ENCODE assay signal across 1 cellular context in genomic region chr2:111995148-111995547, GRCh38.
TF ChIP-seq lines count a peak whose summit lies in the region.

No MANE protein-coding gene starts in this region.

TF ChIP-seq in HepG2, 621 proteins besides CTCF, POLR2A, EP300 and RAD21 (continued from another document and continues in another):
- TF ChIP-seq SNAPC4 (CRISPR knock-in tag; IDR thresholded peaks at IDR 0.05) (no peak), MAFF (IDR thresholded peaks at IDR 0.05; ENCODE audit: low read depth, low read length) (no peak), DR1 (CRISPR knock-in tag; IDR thresholded peaks at IDR 0.05) (no peak), ZSCAN30 (CRISPR knock-in tag; IDR thresholded peaks at IDR 0.05) (no peak), ZNF12 (CRISPR knock-in tag; IDR thresholded peaks at IDR 0.05) (no peak), SNAPC5 (CRISPR knock-in tag; IDR thresholded peaks at IDR 0.05; ENCODE audit: borderline replicate concordance) (no peak), ZNF879 (CRISPR knock-in tag; IDR thresholded peaks at IDR 0.05) (no peak), IRX3 (CRISPR knock-in tag; IDR thresholded peaks at IDR 0.05; ENCODE audit: borderline replicate concordance, low read depth) (0 out of 2 replicates have a peak, but pooled peaks have one; percentile 27), MYNN (CRISPR knock-in tag; IDR thresholded peaks at IDR 0.05; ENCODE audit: low read depth) (no peak), ZSCAN12 (CRISPR knock-in tag; IDR thresholded peaks at IDR 0.05) (no peak), ZNF564 (CRISPR knock-in tag; IDR thresholded peaks at IDR 0.05) (no peak), GLI4 (CRISPR knock-in tag; IDR thresholded peaks at IDR 0.05; ENCODE audit: borderline replicate concordance) (no peak), SNAI1 (CRISPR knock-in tag; IDR thresholded peaks at IDR 0.05; ENCODE audit: borderline replicate concordance) (no peak), ZMYM4 (CRISPR knock-in tag; IDR thresholded peaks at IDR 0.05) (peak; percentile 61), ZNF225 (CRISPR knock-in tag; IDR thresholded peaks at IDR 0.05) (no peak), ESRRA (CRISPR knock-in tag; IDR thresholded peaks at IDR 0.05; ENCODE audit: low read depth) (no peak), ZNF512B (CRISPR knock-in tag; IDR thresholded peaks at IDR 0.05; ENCODE audit: borderline replicate concordance) (no peak), ZNF788 (CRISPR knock-in tag; IDR thresholded peaks at IDR 0.05; ENCODE audit: borderline replicate concordance) (no peak), MLX (CRISPR knock-in tag; IDR thresholded peaks at IDR 0.05) (no peak), ZSCAN31 (CRISPR knock-in tag; IDR thresholded peaks at IDR 0.05; ENCODE audit: low read depth) (no peak), TFDP1 (CRISPR knock-in tag; IDR thresholded peaks at IDR 0.05; ENCODE audit: borderline replicate concordance) (no peak), NFRKB (IDR thresholded peaks at IDR 0.05) (no peak), SCMH1 (CRISPR knock-in tag; IDR thresholded peaks at IDR 0.05; ENCODE audit: borderline replicate concordance) (no peak), FOXP4 (CRISPR knock-in tag; IDR thresholded peaks at IDR 0.05) (no peak), ELK4 (CRISPR knock-in tag; IDR thresholded peaks at IDR 0.05; ENCODE audit: borderline replicate concordance) (no peak), LRRFIP1 (CRISPR knock-in tag; conservative IDR thresholded peaks at IDR 0.05) (no peak), TCF7 (IDR thresholded peaks at IDR 0.05; ENCODE audit: low read depth) (no peak), ZNF569 (CRISPR knock-in tag; IDR thresholded peaks at IDR 0.05; ENCODE audit: borderline replicate concordance) (no peak), HOMEZ (CRISPR knock-in tag; IDR thresholded peaks at IDR 0.05; ENCODE audit: low read depth) (peak; percentile 74; the same call in 1 of the 2 replicates), CENPT (CRISPR knock-in tag; IDR thresholded peaks at IDR 0.05; ENCODE audit: low read depth) (no peak), ARID5B (CRISPR knock-in tag; IDR thresholded peaks at IDR 0.05) (peak; percentile 51; the same call in 1 of the 2 replicates), ZNF547 (CRISPR knock-in tag; IDR thresholded peaks at IDR 0.05) (no peak), ELF3 (CRISPR knock-in tag; IDR thresholded peaks at IDR 0.05) (no peak), FOXJ3 (CRISPR knock-in tag; IDR thresholded peaks at IDR 0.05; ENCODE audit: borderline replicate concordance) (peak; percentile 54; the same call in 1 of the 2 replicates)
